18 cellular contexts compared by ENCODE assay signal in genomic region chr12:527241-527640, GRCh38.
"Had no signal": no experiment of that assay in that cellular context is flagged by ENCODE, and none has a peak within 500 bp of the region (broad histone marks: within the 10 kb centered on the region; RNA-seq: fewer than 3 reads in every experiment).

No MANE protein-coding gene starts in this region.

- H3K4me3 ChIP-seq: adrenal gland, ascending aorta, left lung, transverse colon had no signal

- H3K27ac ChIP-seq: adrenal gland, ascending aorta, brain microvascular endothelial cell, transverse colon had no signal

- H3K27me3 ChIP-seq: adrenal gland, ascending aorta, brain microvascular endothelial cell, left lung, transverse colon had no signal

- DNase-seq: activated CD4-positive, alpha-beta T cell treated with anti-CD3 and anti-CD28 coated beads for 1 hour; activated T-cell treated with anti-CD3 and anti-CD28 coated beads, Interleukin-2, amount 50 U/mL, for 24 hours; adrenal gland; brain microvascular endothelial cell; caudate nucleus; effector memory CD4-positive, alpha-beta T cell; foreskin melanocyte; left lung; nephron progenitor cell; stimulated activated CD4-positive, alpha-beta T cell treated with anti-CD3 and anti-CD28 coated beads, Interleukin-2, amount 100 ng/mL, for 48 hours; stimulated activated CD8-positive, alpha-beta memory T cell treated with anti-CD3 and anti-CD28 coated beads, Interleukin-4, amount 100 ng/mL, for 48 hours; stimulated activated naive B cell treated with anti-CD40 and anti-IgM and Interleukin-4, amounts not matched to agents 10 μg/mL and 1 μg/mL and 100 μg/mL, for 72 hours; transverse colon had no signal

- H3K4me1 ChIP-seq: ascending aorta had no signal

- H3K4me3 Mint-ChIP-seq: activated naive CD8-positive, alpha-beta T cell; activated T-cell treated with anti-CD3 and anti-CD28 coated beads, Interleukin-2, amount 50 U/mL, for 24 hours; activated T-helper 17 cell treated with anti-CD3 and anti-CD28 coated beads, Interleukin-2, amount 50 U/mL, for 72 hours; nephron progenitor cell; stimulated activated naive B cell treated with anti-CD40 and anti-IgM and Interleukin-4, amounts not matched to agents 10 μg/mL and 1 μg/mL and 100 μg/mL, for 72 hours; T-helper 2 cell treated with Interferon-gamma antibody and Interleukin-4, amounts not matched to agents 5 μg/mL and 100 μg/mL, for 36 hours had no signal

- H3K27me3 Mint-ChIP-seq: activated naive CD8-positive, alpha-beta T cell; activated T-cell treated with anti-CD3 and anti-CD28 coated beads, Interleukin-2, amount 50 U/mL, for 24 hours; activated T-helper 17 cell treated with anti-CD3 and anti-CD28 coated beads, Interleukin-2, amount 50 U/mL, for 72 hours had no signal

- ATAC-seq: activated T-helper 17 cell treated with anti-CD3 and anti-CD28 coated beads, Interleukin-2, amount 50 U/mL, for 72 hours; esophagus mucosa; left lung; stimulated activated naive B cell treated with anti-CD40 and anti-IgM and Interleukin-4, amounts not matched to agents 10 μg/mL and 1 μg/mL and 100 μg/mL, for 72 hours had no signal

- H3K36me3 Mint-ChIP-seq: stimulated activated naive B cell treated with anti-CD40 and anti-IgM and Interleukin-4, amounts not matched to agents 10 μg/mL and 1 μg/mL and 100 μg/mL, for 72 hours had no signal

- H3K27ac Mint-ChIP-seq: activated naive CD8-positive, alpha-beta T cell; activated T-cell treated with anti-CD3 and anti-CD28 coated beads, Interleukin-2, amount 50 U/mL, for 24 hours; activated T-helper 17 cell treated with anti-CD3 and anti-CD28 coated beads, Interleukin-2, amount 50 U/mL, for 72 hours; nephron progenitor cell; stimulated activated naive B cell treated with anti-CD40 and anti-IgM and Interleukin-4, amounts not matched to agents 10 μg/mL and 1 μg/mL and 100 μg/mL, for 72 hours; T-helper 2 cell treated with Interferon-gamma antibody and Interleukin-4, amounts not matched to agents 5 μg/mL and 100 μg/mL, for 36 hours had no signal

- H3K36me3 ChIP-seq: adrenal gland, ascending aorta, brain microvascular endothelial cell, left lung, transverse colon had no signal

- H3K4me1 Mint-ChIP-seq: activated T-helper 17 cell treated with anti-CD3 and anti-CD28 coated beads, Interleukin-2, amount 50 U/mL, for 72 hours; nephron progenitor cell; stimulated activated naive B cell treated with anti-CD40 and anti-IgM and Interleukin-4, amounts not matched to agents 10 μg/mL and 1 μg/mL and 100 μg/mL, for 72 hours had no signal

- H3K9me3 ChIP-seq: adrenal gland, transverse colon had no signal
